In genomic region chr13:23799945-23800344, GRCh38 we compare ENCODE assay signal across 1 cellular context.
TF ChIP-seq lines count a peak whose summit lies in the region.

No MANE protein-coding gene starts in this region.

TF ChIP-seq in SK-N-SH, 30 proteins besides CTCF, POLR2A, EP300 and RAD21 (continued from another document):
- TF ChIP-seq USF1 (IDR thresholded peaks at IDR 0.05; ENCODE audit: borderline replicate concordance, low read depth): no peak
- TF ChIP-seq GATA2 (CRISPR knock-in tag; IDR thresholded peaks at IDR 0.05): no peak
